In genomic region chr20:36439040-36439730, GRCh38 we compare ENCODE assay signal across 8 cellular contexts.
DNase-seq lines count a peak whose midpoint lies in the region; ATAC-seq lines count a peak whose summit lies in the region.

No MANE protein-coding gene starts in this region.

- 12 to 17% methylated on average over 9 of the region's 9 CpGs for WGBS in GM23248 (ENCODE audit: low coverage in 1 of 2, low lambda C conversion rate in 2 of 2, missing lambda C conversion rate in 2 of 2), 2 experiments

- no peak overlapping the region for H3K27ac ChIP-seq in GM23248

- H3K79me2 ChIP-seq in GM23248 (ENCODE audit: insufficient read depth) = no peaks in the 10 kb centered on the region

- H3K4me2 ChIP-seq in GM23248 (ENCODE audit: unreplicated experiment) = no peak overlapping the region

- in situ Hi-C loops in GM23248 (cut with MboI) = loop anchor here (10.0 to 25.0 kb wide), 2 partner anchors 234 to 452 kb away; no protein-coding TSS in a partner anchor

- no peaks in the 10 kb centered on the region for H3K9me3 ChIP-seq in GM23248 (ENCODE audit: low read depth)

- no peaks in the 10 kb centered on the region for H3K36me3 ChIP-seq in GM23248 (ENCODE audit: low read depth)

- no peaks in the 10 kb centered on the region for H3K9me2 ChIP-seq in GM23248 (ENCODE audit: insufficient read depth)

- no peaks in the 10 kb centered on the region for H3F3A ChIP-seq in GM23248 (ENCODE audit: insufficient read depth)

- no peak overlapping the region for H2AFZ ChIP-seq in GM23248

- 0 out of 2 replicates have a peak, but pooled peaks cover 1% of the 10 kb centered on the region for H3K27me3 ChIP-seq in GM23248 (replicated peaks; ENCODE audit: insufficient read depth)

- no peaks in the 10 kb centered on the region for H4K20me1 ChIP-seq in GM23248 (ENCODE audit: insufficient read depth)

- ATAC-seq in naive B cell (ENCODE audit: low read depth in 2 of 2) (peak in 1 of 2 donors; percentile 27), GM21447 (IDR thresholded peaks at IDR 0.05; ENCODE audit: unreplicated experiment) (no peak)
- peak; percentile 55 for ATAC-seq in stimulated activated naive CD8-positive, alpha-beta T cell treated with anti-CD3 and anti-CD28 coated beads, Interleukin-15, amount 100 ng/mL, for 72 hours

- peaks cover 4 to 35% (median 34%) of the 10 kb centered on the region in 3 donors for H3K27me3 Mint-ChIP-seq in naive B cell
- H3K27me3 Mint-ChIP-seq in stimulated activated naive CD8-positive, alpha-beta T cell treated with anti-CD3 and anti-CD28 coated beads, Interleukin-15, amount 100 ng/mL, for 72 hours = peaks cover 17% of the 10 kb centered on the region

- no peaks in the 10 kb centered on the region for H3K4me1 ChIP-seq in GM23248 (ENCODE audit: insufficient read depth)

- H3K4me1 Mint-ChIP-seq in naive B cell = peaks cover 4 to 14% (median 10%) of the 10 kb centered on the region in 3 donors
- H3K4me1 Mint-ChIP-seq in stimulated activated naive CD8-positive, alpha-beta T cell treated with anti-CD3 and anti-CD28 coated beads, Interleukin-15, amount 100 ng/mL, for 72 hours = no peaks in the 10 kb centered on the region

- H3K9me3 Mint-ChIP-seq in naive B cell = peaks cover 0 to 1% (median 0%) of the 10 kb centered on the region in 7 donors
- no peaks in the 10 kb centered on the region for H3K9me3 Mint-ChIP-seq in stimulated activated naive CD8-positive, alpha-beta T cell treated with anti-CD3 and anti-CD28 coated beads, Interleukin-15, amount 100 ng/mL, for 72 hours

- no peak overlapping the region for H3K9ac ChIP-seq in GM23248

- H3K4me3 ChIP-seq in GM23248 = no peak overlapping the region

- no peak overlapping the region for H3K4me3 Mint-ChIP-seq in naive B cell
- no peak overlapping the region for H3K4me3 Mint-ChIP-seq in stimulated activated naive CD8-positive, alpha-beta T cell treated with anti-CD3 and anti-CD28 coated beads, Interleukin-15, amount 100 ng/mL, for 72 hours

- H3K27ac Mint-ChIP-seq in naive B cell = peak overlapping the region in 1 of 6 donors; percentile 58
- H3K27ac Mint-ChIP-seq in stimulated activated naive CD8-positive, alpha-beta T cell treated with anti-CD3 and anti-CD28 coated beads, Interleukin-15, amount 100 ng/mL, for 72 hours = no peak overlapping the region

- peak; percentile 83 for DNase-seq in AG08396 (ENCODE audit: low spot score)
- DNase-seq in GM23248 = peak; percentile 70
- peak; percentile 85 for DNase-seq in NCI-H82 (lab: John Stamatoyannopoulos, UW)
- DNase-seq in activated CD8-positive, alpha-beta memory T cell treated with anti-CD3 and anti-CD28 coated beads, Interleukin-2, amount 50 U/mL, for 24 hours (ENCODE audit: extremely low read depth) = peak; percentile 38
- peak; percentile 58 for DNase-seq in epidermal melanocyte (ENCODE audit: insufficient read length, low spot score)
- DNase-seq in naive B cell = peak; percentile 44
- peak; percentile 63 to 69 for DNase-seq in stimulated activated naive CD8-positive, alpha-beta T cell treated with anti-CD3 and anti-CD28 coated beads, Interleukin-15, amount 100 ng/mL, for 72 hours

- no peaks in the 10 kb centered on the region for H3K36me3 Mint-ChIP-seq in naive B cell
